Comparison of ENCODE assay signal across 1 cellular context in genomic region chr1:32334864-32335618, GRCh38.
TF ChIP-seq lines count a peak whose summit lies in the region.

No MANE protein-coding gene starts in this region.

TF ChIP-seq in A549, 52 proteins besides CTCF, POLR2A, EP300 and RAD21 (continued from another document):
- TF ChIP-seq, protein P1, sequence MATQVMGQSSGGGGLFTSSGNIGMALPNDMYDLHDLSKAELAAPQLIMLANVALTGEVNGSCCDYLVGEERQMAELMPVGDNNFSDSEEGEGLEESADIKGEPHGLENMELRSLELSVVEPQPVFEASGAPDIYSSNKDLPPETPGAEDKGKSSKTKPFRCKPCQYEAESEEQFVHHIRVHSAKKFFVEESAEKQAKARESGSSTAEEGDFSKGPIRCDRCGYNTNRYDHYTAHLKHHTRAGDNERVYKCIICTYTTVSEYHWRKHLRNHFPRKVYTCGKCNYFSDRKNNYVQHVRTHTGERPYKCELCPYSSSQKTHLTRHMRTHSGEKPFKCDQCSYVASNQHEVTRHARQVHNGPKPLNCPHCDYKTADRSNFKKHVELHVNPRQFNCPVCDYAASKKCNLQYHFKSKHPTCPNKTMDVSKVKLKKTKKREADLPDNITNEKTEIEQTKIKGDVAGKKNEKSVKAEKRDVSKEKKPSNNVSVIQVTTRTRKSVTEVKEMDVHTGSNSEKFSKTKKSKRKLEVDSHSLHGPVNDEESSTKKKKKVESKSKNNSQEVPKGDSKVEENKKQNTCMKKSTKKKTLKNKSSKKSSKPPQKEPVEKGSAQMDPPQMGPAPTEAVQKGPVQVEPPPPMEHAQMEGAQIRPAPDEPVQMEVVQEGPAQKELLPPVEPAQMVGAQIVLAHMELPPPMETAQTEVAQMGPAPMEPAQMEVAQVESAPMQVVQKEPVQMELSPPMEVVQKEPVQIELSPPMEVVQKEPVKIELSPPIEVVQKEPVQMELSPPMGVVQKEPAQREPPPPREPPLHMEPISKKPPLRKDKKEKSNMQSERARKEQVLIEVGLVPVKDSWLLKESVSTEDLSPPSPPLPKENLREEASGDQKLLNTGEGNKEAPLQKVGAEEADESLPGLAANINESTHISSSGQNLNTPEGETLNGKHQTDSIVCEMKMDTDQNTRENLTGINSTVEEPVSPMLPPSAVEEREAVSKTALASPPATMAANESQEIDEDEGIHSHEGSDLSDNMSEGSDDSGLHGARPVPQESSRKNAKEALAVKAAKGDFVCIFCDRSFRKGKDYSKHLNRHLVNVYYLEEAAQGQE (IDR thresholded peaks at IDR 0.05): 0 out of 2 replicates have a peak, but pooled peaks have one; percentile 13
